Comparison of ENCODE assay signal across 1 cellular context in the genomic region with DNA sequence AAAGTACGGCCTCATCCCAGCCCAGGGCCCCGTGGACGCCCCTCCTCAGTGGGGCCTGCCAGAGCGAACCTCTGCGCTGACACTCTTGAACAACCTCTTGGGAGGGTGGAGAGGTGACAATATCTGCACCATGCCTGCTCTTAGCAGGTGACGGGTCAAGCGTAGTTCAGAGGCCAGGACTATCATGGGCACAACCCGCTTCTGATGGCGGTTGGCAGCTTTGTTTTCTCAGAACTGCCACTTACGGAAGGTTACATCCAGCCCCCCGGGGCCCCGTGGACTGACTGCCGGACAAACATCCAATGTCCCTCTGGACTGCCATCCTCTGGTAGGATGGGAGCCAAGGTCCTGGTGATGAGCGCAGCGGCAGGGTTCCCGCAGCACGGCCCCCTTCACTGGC.
TF ChIP-seq lines count a peak whose summit lies in the region.

No MANE protein-coding gene starts in this region.

TF ChIP-seq in WTC11, 78 proteins besides CTCF, POLR2A, EP300 and RAD21 (continued from another document):
- TF ChIP-seq GTF2I (CRISPR knock-in tag; conservative IDR thresholded peaks at IDR 0.05) (no peak), ZNF219 (CRISPR knock-in tag; IDR thresholded peaks at IDR 0.05; ENCODE audit: borderline replicate concordance) (no peak), TEAD1 (CRISPR knock-in tag; IDR thresholded peaks at IDR 0.05) (no peak), CREB1 (CRISPR knock-in tag; IDR thresholded peaks at IDR 0.05) (no peak), JAZF1 (CRISPR knock-in tag; IDR thresholded peaks at IDR 0.05) (no peak), TP53 (CRISPR knock-in tag; IDR thresholded peaks at IDR 0.05) (no peak), ZNF317 (CRISPR knock-in tag; IDR thresholded peaks at IDR 0.05; ENCODE audit: borderline replicate concordance, low read depth) (no peak), MXD4 (CRISPR knock-in tag; IDR thresholded peaks at IDR 0.05; ENCODE audit: borderline replicate concordance) (no peak), NFE2L1 (CRISPR knock-in tag; IDR thresholded peaks at IDR 0.05) (no peak), OVOL2 (CRISPR knock-in tag; IDR thresholded peaks at IDR 0.05; ENCODE audit: borderline replicate concordance) (no peak), IRF2 (CRISPR knock-in tag; IDR thresholded peaks at IDR 0.05; ENCODE audit: borderline replicate concordance, low read depth) (no peak)
- TF ChIP-seq, protein P1, sequence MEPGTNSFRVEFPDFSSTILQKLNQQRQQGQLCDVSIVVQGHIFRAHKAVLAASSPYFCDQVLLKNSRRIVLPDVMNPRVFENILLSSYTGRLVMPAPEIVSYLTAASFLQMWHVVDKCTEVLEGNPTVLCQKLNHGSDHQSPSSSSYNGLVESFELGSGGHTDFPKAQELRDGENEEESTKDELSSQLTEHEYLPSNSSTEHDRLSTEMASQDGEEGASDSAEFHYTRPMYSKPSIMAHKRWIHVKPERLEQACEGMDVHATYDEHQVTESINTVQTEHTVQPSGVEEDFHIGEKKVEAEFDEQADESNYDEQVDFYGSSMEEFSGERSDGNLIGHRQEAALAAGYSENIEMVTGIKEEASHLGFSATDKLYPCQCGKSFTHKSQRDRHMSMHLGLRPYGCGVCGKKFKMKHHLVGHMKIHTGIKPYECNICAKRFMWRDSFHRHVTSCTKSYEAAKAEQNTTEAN (CRISPR knock-in tag; IDR thresholded peaks at IDR 0.05): no peak
- TF ChIP-seq, protein P2, sequence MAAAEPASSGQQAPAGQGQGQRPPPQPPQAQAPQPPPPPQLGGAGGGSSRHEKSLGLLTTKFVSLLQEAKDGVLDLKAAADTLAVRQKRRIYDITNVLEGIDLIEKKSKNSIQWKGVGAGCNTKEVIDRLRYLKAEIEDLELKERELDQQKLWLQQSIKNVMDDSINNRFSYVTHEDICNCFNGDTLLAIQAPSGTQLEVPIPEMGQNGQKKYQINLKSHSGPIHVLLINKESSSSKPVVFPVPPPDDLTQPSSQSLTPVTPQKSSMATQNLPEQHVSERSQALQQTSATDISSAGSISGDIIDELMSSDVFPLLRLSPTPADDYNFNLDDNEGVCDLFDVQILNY (CRISPR knock-in tag; IDR thresholded peaks at IDR 0.05): no peak
- TF ChIP-seq, protein P3, sequence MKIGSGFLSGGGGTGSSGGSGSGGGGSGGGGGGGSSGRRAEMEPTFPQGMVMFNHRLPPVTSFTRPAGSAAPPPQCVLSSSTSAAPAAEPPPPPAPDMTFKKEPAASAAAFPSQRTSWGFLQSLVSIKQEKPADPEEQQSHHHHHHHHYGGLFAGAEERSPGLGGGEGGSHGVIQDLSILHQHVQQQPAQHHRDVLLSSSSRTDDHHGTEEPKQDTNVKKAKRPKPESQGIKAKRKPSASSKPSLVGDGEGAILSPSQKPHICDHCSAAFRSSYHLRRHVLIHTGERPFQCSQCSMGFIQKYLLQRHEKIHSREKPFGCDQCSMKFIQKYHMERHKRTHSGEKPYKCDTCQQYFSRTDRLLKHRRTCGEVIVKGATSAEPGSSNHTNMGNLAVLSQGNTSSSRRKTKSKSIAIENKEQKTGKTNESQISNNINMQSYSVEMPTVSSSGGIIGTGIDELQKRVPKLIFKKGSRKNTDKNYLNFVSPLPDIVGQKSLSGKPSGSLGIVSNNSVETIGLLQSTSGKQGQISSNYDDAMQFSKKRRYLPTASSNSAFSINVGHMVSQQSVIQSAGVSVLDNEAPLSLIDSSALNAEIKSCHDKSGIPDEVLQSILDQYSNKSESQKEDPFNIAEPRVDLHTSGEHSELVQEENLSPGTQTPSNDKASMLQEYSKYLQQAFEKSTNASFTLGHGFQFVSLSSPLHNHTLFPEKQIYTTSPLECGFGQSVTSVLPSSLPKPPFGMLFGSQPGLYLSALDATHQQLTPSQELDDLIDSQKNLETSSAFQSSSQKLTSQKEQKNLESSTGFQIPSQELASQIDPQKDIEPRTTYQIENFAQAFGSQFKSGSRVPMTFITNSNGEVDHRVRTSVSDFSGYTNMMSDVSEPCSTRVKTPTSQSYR (CRISPR knock-in tag; IDR thresholded peaks at IDR 0.05): no peak
- TF ChIP-seq, protein P4, sequence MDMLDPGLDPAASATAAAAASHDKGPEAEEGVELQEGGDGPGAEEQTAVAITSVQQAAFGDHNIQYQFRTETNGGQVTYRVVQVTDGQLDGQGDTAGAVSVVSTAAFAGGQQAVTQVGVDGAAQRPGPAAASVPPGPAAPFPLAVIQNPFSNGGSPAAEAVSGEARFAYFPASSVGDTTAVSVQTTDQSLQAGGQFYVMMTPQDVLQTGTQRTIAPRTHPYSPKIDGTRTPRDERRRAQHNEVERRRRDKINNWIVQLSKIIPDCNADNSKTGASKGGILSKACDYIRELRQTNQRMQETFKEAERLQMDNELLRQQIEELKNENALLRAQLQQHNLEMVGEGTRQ (CRISPR knock-in tag; IDR thresholded peaks at IDR 0.05): no peak
- TF ChIP-seq, protein P5, sequence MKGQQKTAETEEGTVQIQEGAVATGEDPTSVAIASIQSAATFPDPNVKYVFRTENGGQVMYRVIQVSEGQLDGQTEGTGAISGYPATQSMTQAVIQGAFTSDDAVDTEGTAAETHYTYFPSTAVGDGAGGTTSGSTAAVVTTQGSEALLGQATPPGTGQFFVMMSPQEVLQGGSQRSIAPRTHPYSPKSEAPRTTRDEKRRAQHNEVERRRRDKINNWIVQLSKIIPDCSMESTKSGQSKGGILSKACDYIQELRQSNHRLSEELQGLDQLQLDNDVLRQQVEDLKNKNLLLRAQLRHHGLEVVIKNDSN (CRISPR knock-in tag; IDR thresholded peaks at IDR 0.05): no peak
- TF ChIP-seq, protein P6, sequence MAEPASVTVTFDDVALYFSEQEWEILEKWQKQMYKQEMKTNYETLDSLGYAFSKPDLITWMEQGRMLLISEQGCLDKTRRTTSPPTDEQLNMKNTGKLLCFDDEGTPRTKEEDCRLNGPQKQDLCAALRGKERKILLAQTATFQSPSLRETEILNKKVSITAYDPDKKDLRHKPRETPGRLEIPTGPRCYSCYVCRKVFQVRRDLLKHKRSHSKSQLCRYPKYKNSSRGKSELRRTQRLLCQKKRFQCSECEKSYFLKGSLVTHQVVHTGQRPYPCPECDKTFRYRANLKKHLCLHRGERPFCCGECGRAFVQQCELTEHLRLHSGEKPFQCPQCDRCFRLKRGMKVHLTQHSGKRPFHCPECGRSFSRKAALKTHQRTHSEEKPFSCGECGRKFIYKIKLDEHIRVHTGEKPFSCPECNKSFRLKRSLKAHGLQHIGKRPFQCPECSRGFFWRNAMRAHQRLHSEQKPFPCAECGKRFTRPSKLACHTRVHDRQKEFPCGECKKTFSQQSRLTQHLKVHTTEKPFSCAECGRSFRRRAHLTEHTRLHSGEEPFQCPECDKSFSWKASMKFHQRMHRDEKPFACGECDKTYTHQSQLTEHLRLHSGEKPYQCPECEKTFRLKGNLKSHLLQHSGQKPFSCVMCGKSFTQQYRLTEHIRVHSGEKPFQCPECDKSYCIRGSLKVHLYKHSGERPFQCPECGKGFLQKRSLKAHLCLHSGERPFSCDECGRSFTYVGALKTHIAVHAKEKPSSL (CRISPR knock-in tag; conservative IDR thresholded peaks at IDR 0.05): no peak
- TF ChIP-seq, protein P7, sequence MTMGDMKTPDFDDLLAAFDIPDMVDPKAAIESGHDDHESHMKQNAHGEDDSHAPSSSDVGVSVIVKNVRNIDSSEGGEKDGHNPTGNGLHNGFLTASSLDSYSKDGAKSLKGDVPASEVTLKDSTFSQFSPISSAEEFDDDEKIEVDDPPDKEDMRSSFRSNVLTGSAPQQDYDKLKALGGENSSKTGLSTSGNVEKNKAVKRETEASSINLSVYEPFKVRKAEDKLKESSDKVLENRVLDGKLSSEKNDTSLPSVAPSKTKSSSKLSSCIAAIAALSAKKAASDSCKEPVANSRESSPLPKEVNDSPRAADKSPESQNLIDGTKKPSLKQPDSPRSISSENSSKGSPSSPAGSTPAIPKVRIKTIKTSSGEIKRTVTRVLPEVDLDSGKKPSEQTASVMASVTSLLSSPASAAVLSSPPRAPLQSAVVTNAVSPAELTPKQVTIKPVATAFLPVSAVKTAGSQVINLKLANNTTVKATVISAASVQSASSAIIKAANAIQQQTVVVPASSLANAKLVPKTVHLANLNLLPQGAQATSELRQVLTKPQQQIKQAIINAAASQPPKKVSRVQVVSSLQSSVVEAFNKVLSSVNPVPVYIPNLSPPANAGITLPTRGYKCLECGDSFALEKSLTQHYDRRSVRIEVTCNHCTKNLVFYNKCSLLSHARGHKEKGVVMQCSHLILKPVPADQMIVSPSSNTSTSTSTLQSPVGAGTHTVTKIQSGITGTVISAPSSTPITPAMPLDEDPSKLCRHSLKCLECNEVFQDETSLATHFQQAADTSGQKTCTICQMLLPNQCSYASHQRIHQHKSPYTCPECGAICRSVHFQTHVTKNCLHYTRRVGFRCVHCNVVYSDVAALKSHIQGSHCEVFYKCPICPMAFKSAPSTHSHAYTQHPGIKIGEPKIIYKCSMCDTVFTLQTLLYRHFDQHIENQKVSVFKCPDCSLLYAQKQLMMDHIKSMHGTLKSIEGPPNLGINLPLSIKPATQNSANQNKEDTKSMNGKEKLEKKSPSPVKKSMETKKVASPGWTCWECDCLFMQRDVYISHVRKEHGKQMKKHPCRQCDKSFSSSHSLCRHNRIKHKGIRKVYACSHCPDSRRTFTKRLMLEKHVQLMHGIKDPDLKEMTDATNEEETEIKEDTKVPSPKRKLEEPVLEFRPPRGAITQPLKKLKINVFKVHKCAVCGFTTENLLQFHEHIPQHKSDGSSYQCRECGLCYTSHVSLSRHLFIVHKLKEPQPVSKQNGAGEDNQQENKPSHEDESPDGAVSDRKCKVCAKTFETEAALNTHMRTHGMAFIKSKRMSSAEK (CRISPR knock-in tag; IDR thresholded peaks at IDR 0.05; ENCODE audit: borderline replicate concordance): no peak
